Comparison of ENCODE assay signal across 22 cellular contexts in the genomic region with DNA sequence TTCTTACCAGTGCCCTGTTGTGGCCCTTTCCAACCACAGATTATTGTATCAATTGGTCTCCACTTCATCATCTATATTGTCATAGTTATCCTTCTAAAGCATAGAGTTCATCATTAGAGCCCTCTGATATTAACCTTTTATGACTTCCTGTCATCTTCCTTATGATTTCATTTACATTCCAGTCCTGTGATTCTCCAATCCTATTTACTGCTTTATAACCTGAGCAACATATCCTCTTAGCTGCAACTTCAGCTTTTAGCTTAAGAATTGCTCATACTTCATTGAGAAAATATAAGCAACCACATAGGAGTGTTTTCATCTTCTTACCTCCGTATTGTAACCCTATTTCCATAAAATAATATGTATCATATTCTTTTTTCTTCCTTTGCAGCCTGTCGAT.
DNase-seq lines count a peak whose midpoint lies in the region; ATAC-seq and TF ChIP-seq lines count a peak whose summit lies in the region.
"Had no signal": no experiment of that assay in that cellular context is flagged by ENCODE, and none has a peak within 500 bp of the region (broad histone marks: within the 10 kb centered on the region; RNA-seq: fewer than 3 reads in every experiment).

No MANE protein-coding gene starts in this region.

- H3K27me3 Mint-ChIP-seq in MCF 10A (ENCODE audit: insufficient read depth, unreplicated experiment) (no peaks in the 10 kb centered on the region), type B pancreatic cell (no peaks in the 10 kb centered on the region)
- H3K27me3 Mint-ChIP-seq in activated T-cell treated with anti-CD3 and anti-CD28 coated beads, Interleukin-2, amount 50 U/mL, for 72 hours (ENCODE audit: low read depth) = no peaks in the 10 kb centered on the region
- H3K27me3 Mint-ChIP-seq: B cell; CD4-positive, CD25-positive, alpha-beta regulatory T cell had no signal

- intact Hi-C loops in mammary epithelial cell (cut with micrococcal nuclease) (no loop called here), MCF 10A (cut with micrococcal nuclease) (no loop called here)

- H3K4me3 ChIP-seq in mammary epithelial cell (replicated peaks in 1 of 3; ENCODE audit: insufficient read depth in 1 of 3, low read depth in 2 of 3, low read length in 3 of 3) = no peak overlapping the region
- no peak overlapping the region for H3K4me3 ChIP-seq in RWPE2 (ENCODE audit: severe bottlenecking)
- no peak overlapping the region for H3K4me3 ChIP-seq in smooth muscle cell
- H3K4me3 ChIP-seq: BLaER1, GM12878, GM23338 had no signal

- DNase-seq in mammary epithelial cell = no peak
- DNase-seq in MCF 10A (ENCODE audit: unreplicated experiment) = no peak
- no peak for DNase-seq in RWPE2 (ENCODE audit: low spot score)
- DNase-seq in epithelial cell of prostate (ENCODE audit: low read depth, low spot score) = no peak
- no peak for DNase-seq in smooth muscle cell (lab: John Stamatoyannopoulos, UW; ENCODE audit: unreplicated experiment)
- DNase-seq in type B pancreatic cell (ENCODE audit: extremely low spot score, unreplicated experiment) = no peak
- DNase-seq in activated T-cell treated with anti-CD3 and anti-CD28 coated beads, Interleukin-2, amount 50 U/mL, for 72 hours = no peak
- DNase-seq: Caco-2; CD4-positive, CD25-positive, alpha-beta regulatory T cell; CD8-positive, alpha-beta T cell; DMS 273 treated with DMSO at 0.1 percent for 48 hours; DMS79; EL; GDM1; H9 had no signal

- POLR2A ChIA-PET in MCF 10A (lab: Yijun Ruan, JAX) = no interaction called here

- H3K27ac Mint-ChIP-seq in MCF 10A (ENCODE audit: low read depth, unreplicated experiment) = no peak overlapping the region
- H3K27ac Mint-ChIP-seq in type B pancreatic cell = no peak overlapping the region
- no peak overlapping the region for H3K27ac Mint-ChIP-seq in activated T-cell treated with anti-CD3 and anti-CD28 coated beads, Interleukin-2, amount 50 U/mL, for 72 hours
- H3K27ac Mint-ChIP-seq: B cell; CD4-positive, CD25-positive, alpha-beta regulatory T cell; CD8-positive, alpha-beta T cell; GM23338; H9 had no signal

- H3K27ac ChIP-seq in mammary epithelial cell (ENCODE audit: insufficient read depth, low read depth, low read length) = no peak overlapping the region
- peak overlapping the region; percentile 97 for H3K27ac ChIP-seq in RWPE2 (ENCODE audit: poor library complexity, severe bottlenecking)
- peak overlapping the region; percentile 75 for H3K27ac ChIP-seq in epithelial cell of prostate
- H3K27ac ChIP-seq in smooth muscle cell (ENCODE audit: low read depth) = peak overlapping the region; percentile 66
- H3K27ac ChIP-seq: 22Rv1, BLaER1, C4-2B had no signal

- no peaks in the 10 kb centered on the region for H3K4me1 Mint-ChIP-seq in MCF 10A (ENCODE audit: insufficient read depth, unreplicated experiment)
- H3K4me1 Mint-ChIP-seq in type B pancreatic cell (ENCODE audit: unreplicated experiment) = no peaks in the 10 kb centered on the region
- H3K4me1 Mint-ChIP-seq in activated T-cell treated with anti-CD3 and anti-CD28 coated beads, Interleukin-2, amount 50 U/mL, for 72 hours (ENCODE audit: low read depth) = no peaks in the 10 kb centered on the region
- H3K4me1 Mint-ChIP-seq: B cell; CD4-positive, CD25-positive, alpha-beta regulatory T cell; GM23338 had no signal

- H3K27me3 ChIP-seq in mammary epithelial cell (ENCODE audit: insufficient read depth, low read length) = no peaks in the 10 kb centered on the region
- H3K27me3 ChIP-seq in RWPE2 (ENCODE audit: insufficient read depth, poor library complexity, severe bottlenecking) = no peaks in the 10 kb centered on the region
- H3K27me3 ChIP-seq in smooth muscle cell (ENCODE audit: low read depth) = no peaks in the 10 kb centered on the region
- H3K27me3 ChIP-seq: BLaER1 had no signal

- no peaks in the 10 kb centered on the region for H3F3A ChIP-seq in smooth muscle cell (ENCODE audit: low read depth)

- H3K79me2 ChIP-seq in mammary epithelial cell (ENCODE audit: insufficient read depth, low read length) (no peaks in the 10 kb centered on the region), smooth muscle cell (ENCODE audit: low read depth) (no peaks in the 10 kb centered on the region)

- H3K36me3 Mint-ChIP-seq in MCF 10A (ENCODE audit: insufficient read depth, unreplicated experiment) = no peaks in the 10 kb centered on the region
- H3K36me3 Mint-ChIP-seq in type B pancreatic cell = no peaks in the 10 kb centered on the region
- H3K36me3 Mint-ChIP-seq in activated T-cell treated with anti-CD3 and anti-CD28 coated beads, Interleukin-2, amount 50 U/mL, for 72 hours (ENCODE audit: insufficient read depth in 2 of 2) = no peaks in the 10 kb centered on the region
- H3K36me3 Mint-ChIP-seq: CD4-positive, CD25-positive, alpha-beta regulatory T cell; CD8-positive, alpha-beta T cell had no signal

- ATAC-seq in RWPE2 (ENCODE audit: low read depth) (peak; percentile 61), GM18858 (IDR thresholded peaks at IDR 0.05; ENCODE audit: unreplicated experiment) (no peak)
- ATAC-seq in activated T-cell treated with anti-CD3 and anti-CD28 coated beads, Interleukin-2, amount 50 U/mL, for 72 hours (replicated peaks in 1 of 2) = no peak
- ATAC-seq: CD8-positive, alpha-beta T cell; GM12878; GM23338 had no signal

- peaks cover 14% of the 10 kb centered on the region for H3K4me1 ChIP-seq in mammary epithelial cell (ENCODE audit: insufficient read depth, low read length)
- H3K4me1 ChIP-seq in RWPE2 (ENCODE audit: insufficient read depth, poor library complexity, severe bottlenecking) = peaks cover 19% of the 10 kb centered on the region
- H3K4me1 ChIP-seq in smooth muscle cell (ENCODE audit: low read depth) = no peaks in the 10 kb centered on the region
- H3K4me1 ChIP-seq: BLaER1 had no signal

- H4K20me1 ChIP-seq in mammary epithelial cell (ENCODE audit: insufficient read depth, low read length) (no peaks in the 10 kb centered on the region), smooth muscle cell (ENCODE audit: low read depth) (no peaks in the 10 kb centered on the region)
- H4K20me1 ChIP-seq: BLaER1 had no signal

- WGBS in mammary epithelial cell (ENCODE audit: low coverage, missing lambda C conversion rate) = 82% methylated on average over 2 of the region's 2 CpGs
- 94% methylated on average over 2 of the region's 2 CpGs for WGBS in smooth muscle cell (ENCODE audit: low lambda C conversion rate)

- H3K9me3 ChIP-seq in mammary epithelial cell (replicated peaks; ENCODE audit: insufficient read depth, low read length) = peaks cover 5% of the 10 kb centered on the region
- peaks cover 3% of the 10 kb centered on the region for H3K9me3 ChIP-seq in RWPE2 (ENCODE audit: severe bottlenecking)
- H3K9me3 ChIP-seq in smooth muscle cell (replicated peaks; ENCODE audit: low read depth) = peaks cover 4% of the 10 kb centered on the region
- H3K9me3 ChIP-seq: BLaER1, Caco-2 had no signal

- BruUV-seq in mammary epithelial cell (replicated peaks; lab: Mats Ljungman, UMichigan) (no TSS peak), MCF 10A (replicated peaks; lab: Mats Ljungman, UMichigan) (no TSS peak)

- in situ Hi-C loops in mammary epithelial cell (cut with MboI; ENCODE audit: low sequenced_read_pairs in 2 of 2) = no loop called here

- dilution Hi-C loops in mammary epithelial cell (cut with HindIII; ENCODE audit: low sequenced_read_pairs) = no loop called here

- H3K9me3 Mint-ChIP-seq in MCF 10A (ENCODE audit: unreplicated experiment) = no peaks in the 10 kb centered on the region
- H3K9me3 Mint-ChIP-seq in type B pancreatic cell = no peaks in the 10 kb centered on the region
- H3K9me3 Mint-ChIP-seq in activated T-cell treated with anti-CD3 and anti-CD28 coated beads, Interleukin-2, amount 50 U/mL, for 72 hours = no peaks in the 10 kb centered on the region
- H3K9me3 Mint-ChIP-seq: CD8-positive, alpha-beta T cell; H9 had no signal

- H3K4me2 ChIP-seq in mammary epithelial cell (ENCODE audit: insufficient read depth, low read depth, low read length) (peak overlapping the region; percentile 50), smooth muscle cell (no peak overlapping the region)
- H3K4me2 ChIP-seq: BLaER1, GM23338 had no signal

- CTCF ChIA-PET in mammary epithelial cell (lab: Charles Lee; ENCODE audit: low non-redundant PET) (no interaction called here), MCF 10A (lab: Yijun Ruan, JAX) (no interaction called here)

- H3K4me3 Mint-ChIP-seq in MCF 10A (ENCODE audit: unreplicated experiment) = no peak overlapping the region
- H3K4me3 Mint-ChIP-seq in type B pancreatic cell = no peak overlapping the region
- no peak overlapping the region for H3K4me3 Mint-ChIP-seq in activated T-cell treated with anti-CD3 and anti-CD28 coated beads, Interleukin-2, amount 50 U/mL, for 72 hours
- H3K4me3 Mint-ChIP-seq: B cell; CD4-positive, CD25-positive, alpha-beta regulatory T cell; CD8-positive, alpha-beta T cell; GM23338; H9 had no signal

- H3K9ac ChIP-seq in mammary epithelial cell (ENCODE audit: insufficient read depth, low read length) = no peak overlapping the region
- no peak overlapping the region for H3K9ac ChIP-seq in smooth muscle cell (ENCODE audit: low read depth)
- H3K9ac ChIP-seq: BLaER1 had no signal

- peak overlapping the region; percentile 30 for H2AFZ ChIP-seq in mammary epithelial cell (ENCODE audit: low read depth, low read length)
- no peak overlapping the region for H2AFZ ChIP-seq in smooth muscle cell (ENCODE audit: low read depth)
- H2AFZ ChIP-seq: GM23338 had no signal

- TF ChIP-seq CTCF in mammary epithelial cell (conservative IDR thresholded peaks at IDR 0.05 in 1 of 2, IDR thresholded peaks at IDR 0.05 in 1 of 2; ENCODE audit: extremely low read depth in 1 of 2, insufficient read depth in 1 of 2, low read depth in 1 of 2, low read length in 2 of 2) (no peak), MCF 10A (IDR thresholded peaks at IDR 0.05; ENCODE audit: unreplicated experiment) (no peak), RWPE2 (IDR thresholded peaks at IDR 0.05; ENCODE audit: poor library complexity, severe bottlenecking) (no peak), smooth muscle cell (IDR thresholded peaks at IDR 0.05; ENCODE audit: borderline replicate concordance, insufficient read depth, poor library complexity, severe bottlenecking) (no peak), type B pancreatic cell (conservative IDR thresholded peaks at IDR 0.05) (no peak)

- no peaks in the 10 kb centered on the region for H3K36me3 ChIP-seq in mammary epithelial cell (ENCODE audit: insufficient read depth, low read length)
- H3K36me3 ChIP-seq in RWPE2 (ENCODE audit: low read depth) = no peaks in the 10 kb centered on the region
- no peaks in the 10 kb centered on the region for H3K36me3 ChIP-seq in smooth muscle cell (ENCODE audit: low read depth)
- H3K36me3 ChIP-seq: BLaER1 had no signal
